29 cellular contexts compared by ENCODE assay signal in the genomic region with DNA sequence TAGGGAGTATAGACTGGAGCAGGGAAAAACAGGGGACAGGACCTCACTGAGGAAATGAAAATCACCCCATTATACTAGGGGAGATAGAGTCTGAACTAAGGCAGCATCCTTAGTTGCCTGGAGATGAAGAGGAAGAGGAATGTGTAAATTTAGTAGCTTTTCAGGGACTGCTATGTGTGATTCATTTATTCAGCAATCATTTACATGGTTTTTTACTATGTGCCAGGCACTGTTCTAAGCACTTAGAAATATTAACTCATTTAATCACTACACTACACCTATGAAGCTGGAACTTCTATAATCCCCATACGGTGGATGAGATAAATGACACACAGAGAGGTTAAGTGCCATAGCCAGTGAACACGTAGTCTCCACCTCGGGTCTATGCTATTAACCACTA.
"Had no signal": no experiment of that assay in that cellular context is flagged by ENCODE, and none has a peak within 500 bp of the region (broad histone marks: within the 10 kb centered on the region; RNA-seq: fewer than 3 reads in every experiment).

No MANE protein-coding gene starts in this region.

- H3K36me3 Mint-ChIP-seq: immature natural killer cell; mesothelial cell of epicardium; naive B cell; natural killer cell; stimulated activated memory B cell treated with anti-CD40 and anti-IgM and Interleukin-4, amounts not matched to agents 10 μg/mL and 1 μg/mL and 100 μg/mL, for 72 hours had no signal

- DNase-seq: hippocampal formation; immature natural killer cell; kidney; left ventricle myocardium inferior; mesendoderm; naive B cell; natural killer cell; nephron progenitor cell; occipital lobe; psoas muscle; right lobe of liver; stimulated activated CD4-positive, alpha-beta T cell treated with anti-CD3 and anti-CD28 coated beads, Interleukin-1b, Interleukin-23, amount 100 ng/mL, for 48 hours; stimulated activated CD4-positive, alpha-beta T cell treated with anti-CD3 and anti-CD28 coated beads, Interleukin-2, amount 100 ng/mL, for 48 hours; stimulated activated CD4-positive, alpha-beta T cell treated with anti-CD3 and anti-CD28 coated beads, Interleukin-4, amount 100 ng/mL, for 4 hours; stimulated activated CD8-positive, alpha-beta memory T cell treated with anti-CD3 and anti-CD28 coated beads, Interleukin-4, amount 100 ng/mL, for 48 hours; stimulated activated naive CD4-positive, alpha-beta T cell treated with Interleukin-2 at 50 U/mL for 16 hours; stimulated activated naive CD8-positive, alpha-beta T cell treated with anti-CD3 and anti-CD28 coated beads, Interleukin-15, amount 100 ng/mL, for 72 hours; testis; thyroid gland; transverse colon; upper lobe of left lung had no signal

- H3K9ac ChIP-seq: parathyroid adenoma had no signal

- H3K4me3 Mint-ChIP-seq: immature natural killer cell; mesothelial cell of epicardium; naive B cell; natural killer cell; nephron progenitor cell; stimulated activated memory B cell treated with anti-CD40 and anti-IgM and Interleukin-4, amounts not matched to agents 10 μg/mL and 1 μg/mL and 100 μg/mL, for 72 hours; stimulated activated naive CD8-positive, alpha-beta T cell treated with anti-CD3 and anti-CD28 coated beads, Interleukin-15, amount 100 ng/mL, for 72 hours had no signal

- H3K4me2 ChIP-seq: smooth muscle cell had no signal

- H3K27ac Mint-ChIP-seq: immature natural killer cell; mesothelial cell of epicardium; natural killer cell; nephron progenitor cell; stimulated activated memory B cell treated with anti-CD40 and anti-IgM and Interleukin-4, amounts not matched to agents 10 μg/mL and 1 μg/mL and 100 μg/mL, for 72 hours; stimulated activated naive CD8-positive, alpha-beta T cell treated with anti-CD3 and anti-CD28 coated beads, Interleukin-15, amount 100 ng/mL, for 72 hours had no signal

- H3K27me3 Mint-ChIP-seq: stimulated activated memory B cell treated with anti-CD40 and anti-IgM and Interleukin-4, amounts not matched to agents 10 μg/mL and 1 μg/mL and 100 μg/mL, for 72 hours; stimulated activated naive CD8-positive, alpha-beta T cell treated with anti-CD3 and anti-CD28 coated beads, Interleukin-15, amount 100 ng/mL, for 72 hours had no signal

- H3K4me1 Mint-ChIP-seq: immature natural killer cell; mesothelial cell of epicardium; naive B cell; natural killer cell; stimulated activated memory B cell treated with anti-CD40 and anti-IgM and Interleukin-4, amounts not matched to agents 10 μg/mL and 1 μg/mL and 100 μg/mL, for 72 hours; stimulated activated naive CD8-positive, alpha-beta T cell treated with anti-CD3 and anti-CD28 coated beads, Interleukin-15, amount 100 ng/mL, for 72 hours had no signal

- H2AFZ ChIP-seq: parathyroid adenoma had no signal

- H3K27ac ChIP-seq: left ventricle myocardium inferior, neutrophil, parathyroid adenoma, psoas muscle, right atrium auricular region, right lobe of liver, testis, thyroid gland, transverse colon, upper lobe of left lung, vagina had no signal

- H3K4me3 ChIP-seq: left ventricle myocardium inferior, lung, psoas muscle, right atrium auricular region, right lobe of liver, smooth muscle cell, testis, thyroid gland, transverse colon, upper lobe of left lung, vagina had no signal

- H3K9me3 ChIP-seq: left ventricle myocardium inferior, neutrophil, psoas muscle, right atrium auricular region, right lobe of liver, testis, thyroid gland, transverse colon, upper lobe of left lung, vagina had no signal

- H3K36me3 ChIP-seq: left ventricle myocardium inferior, neutrophil, right atrium auricular region, right lobe of liver, thyroid gland, transverse colon, upper lobe of left lung, vagina had no signal

- H3K4me1 ChIP-seq: parathyroid adenoma, psoas muscle, right atrium auricular region, right lobe of liver, testis, thyroid gland, upper lobe of left lung, vagina had no signal

- H3K27me3 ChIP-seq: neutrophil, right atrium auricular region, right lobe of liver, testis, thyroid gland, transverse colon, upper lobe of left lung, vagina had no signal
